In the genomic region with DNA sequence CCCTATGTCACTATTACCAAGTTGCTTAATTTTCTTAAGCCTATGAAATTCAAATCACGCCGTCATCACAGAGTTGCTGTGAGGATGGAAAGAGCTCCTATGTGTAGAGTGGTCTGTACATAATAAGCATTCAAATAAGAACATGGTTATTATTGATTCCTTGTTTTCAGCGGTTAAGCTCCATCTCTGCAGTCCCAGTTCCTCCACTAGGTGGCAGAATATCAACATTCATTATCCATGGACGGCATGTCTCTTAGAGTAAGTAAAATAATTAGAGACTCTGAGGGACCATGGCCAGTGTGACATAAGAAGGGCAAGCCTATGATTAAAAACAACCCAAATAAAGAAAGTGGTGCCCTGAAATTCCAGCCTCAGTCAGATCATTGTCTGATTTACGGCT, we compare ENCODE assay signal across 8 cellular contexts.
DNase-seq lines count a peak whose midpoint lies in the region; ATAC-seq and TF ChIP-seq lines count a peak whose summit lies in the region.

No MANE protein-coding gene starts in this region.

- H3K4me3 Mint-ChIP-seq in type B pancreatic cell: no peak overlapping the region

- DNase-seq in heart right ventricle: peak in 1 of 2 donors; percentile 28
- DNase-seq in Right ventricle myocardium inferior (ENCODE audit: missing footprints): no peak
- DNase-seq in Kasumi-1 (lab: John Stamatoyannopoulos, UW): peak; percentile 9 to 23
- DNase-seq in RKO (ENCODE audit: low spot score): peak; percentile 49
- peak; percentile 50 for DNase-seq in dedifferentiated amniotic fluid mesenchymal stem cell (ENCODE audit: extremely low spot score)
- peak; percentile 48 to 58 for DNase-seq in lung microvascular endothelial cell (ENCODE audit: low read depth in 2 of 2)
- DNase-seq in type B pancreatic cell (ENCODE audit: extremely low spot score, unreplicated experiment): no peak

- TF ChIP-seq CTCF in heart right ventricle (IDR thresholded peaks at IDR 0.05) (peak; percentile 43 to 82 (median 70)), type B pancreatic cell (conservative IDR thresholded peaks at IDR 0.05) (peak; percentile 95)

- H3K4me1 ChIP-seq in heart right ventricle: no peaks in the 10 kb centered on the region

- 17 to 21% methylated on average over 5 of the region's 5 CpGs for WGBS in heart right ventricle, 2 donors

- no peaks in the 10 kb centered on the region for H3K9me3 ChIP-seq in heart right ventricle

- H3K27ac ChIP-seq in heart right ventricle: no peak overlapping the region

- H3K36me3 Mint-ChIP-seq in type B pancreatic cell: no peaks in the 10 kb centered on the region

- ATAC-seq in heart right ventricle: peak in 2 of 8 donors; percentile 47 to 60
- no peak for ATAC-seq in Right ventricle myocardium inferior
- ATAC-seq in HG02642 (IDR thresholded peaks at IDR 0.05; ENCODE audit: poor library complexity, unreplicated experiment): no peak

- peaks cover 0 to 16% (median 0%) of the 10 kb centered on the region in 7 donors for H3K27me3 ChIP-seq in heart right ventricle

- H3K36me3 ChIP-seq in heart right ventricle: no peaks in the 10 kb centered on the region

- H3K27me3 Mint-ChIP-seq in type B pancreatic cell: peaks cover 6% of the 10 kb centered on the region

- H3K4me3 ChIP-seq in heart right ventricle: no peak overlapping the region

- no peaks in the 10 kb centered on the region for H3K4me1 Mint-ChIP-seq in type B pancreatic cell (ENCODE audit: unreplicated experiment)

- H3K9me3 Mint-ChIP-seq in type B pancreatic cell: no peaks in the 10 kb centered on the region

- H3K27ac Mint-ChIP-seq in type B pancreatic cell: no peak overlapping the region

- intact Hi-C loops in heart right ventricle (cut with DNase I): loop anchor here in 9 of 10 donors (1.0 to 10.0 kb wide), 9 partner anchors 132 to 448 kb away; partner anchors contain the start of gene NHS (in 4 of the 9)
- intact Hi-C loops in Right ventricle myocardium inferior (cut with DNase I): loop anchor here (2.0 to 10.0 kb wide), 3 partner anchors 132 to 450 kb away; partner anchors contain the start of gene NHS

Comparison
In these comparisons a context has a peak if more than half of its experiments do, and no peak if none do; other contexts are left out.
1. DNase-seq: peak in Kasumi-1 (2 of 2), RKO (single experiment), dedifferentiated amniotic fluid mesenchymal stem cell (single experiment) and lung microvascular endothelial cell (2 of 2); none in Right ventricle myocardium inferior (single experiment) and type B pancreatic cell (single experiment).